9 cellular contexts compared by ENCODE assay signal in the genomic region with DNA sequence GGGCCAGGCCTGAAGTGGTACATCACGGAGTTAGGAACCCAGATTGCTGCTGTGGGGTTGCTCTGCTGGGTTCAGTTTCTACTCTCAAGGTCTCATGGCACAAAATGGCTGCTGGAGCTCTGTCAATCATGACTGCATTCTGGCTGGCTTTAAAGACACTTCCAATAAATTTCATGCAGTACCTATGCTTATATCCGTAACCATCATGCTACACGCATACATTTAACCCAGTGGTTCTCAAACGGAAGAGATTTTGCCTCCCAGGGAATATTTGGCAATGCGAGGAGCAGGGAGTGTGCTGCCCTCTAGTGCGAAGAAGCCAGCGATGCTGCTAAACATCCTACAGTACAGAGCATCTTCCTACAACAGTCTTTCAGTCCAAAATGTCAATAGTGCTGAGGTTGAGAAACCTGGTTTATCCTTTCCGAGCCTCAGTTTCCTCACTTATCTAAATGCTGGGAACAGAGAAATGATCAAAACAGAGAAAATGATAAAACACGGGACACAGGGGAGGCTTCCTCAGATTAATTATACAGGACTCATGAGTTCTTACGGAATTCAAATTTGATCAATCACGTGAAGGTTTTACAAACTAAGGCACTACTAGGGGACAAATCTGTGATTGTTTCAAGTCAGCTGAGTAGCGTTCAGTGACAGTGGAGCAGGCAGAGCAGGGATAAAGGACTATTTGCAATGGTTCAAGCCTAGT. TPM values are rescaled to one million over a fixed set of nuclear protein-coding genes. Genes with fewer than 3 reads are reported as not detected.
A peak's percentile ranks its signal among the peaks of the same experiment; 100 is the strongest.
DNase-seq lines count a peak whose midpoint lies in the region; ATAC-seq and TF ChIP-seq lines count a peak whose summit lies in the region.
"Had no signal": no experiment of that assay in that cellular context is flagged by ENCODE, and none has a peak within 500 bp of the region (broad histone marks: within the 10 kb centered on the region; RNA-seq: fewer than 3 reads in every experiment).

No MANE protein-coding gene starts in this region.

- no peak for TF ChIP-seq POLR2A in right lobe of liver (IDR thresholded peaks at IDR 0.05)

- H3K27ac ChIP-seq in right lobe of liver, result no peak overlapping the region
- no peak overlapping the region for H3K27ac ChIP-seq in CD8-positive, alpha-beta memory T cell (ENCODE audit: low read depth, low read length)
- H3K27ac ChIP-seq: SJSA1 had no signal

- no peaks in the 10 kb centered on the region for H4K20me1 ChIP-seq in Loucy (ENCODE audit: insufficient read depth, low read length, poor library complexity, severe bottlenecking)

- no peak overlapping the region for H3K9ac ChIP-seq in Loucy (ENCODE audit: low read depth, low read length, poor library complexity, severe bottlenecking)

- no peak overlapping the region for H3K4me3 ChIP-seq in Loucy (ENCODE audit: low read length, poor library complexity, severe bottlenecking)
- H3K4me3 ChIP-seq in right lobe of liver, result no peak overlapping the region
- no peak overlapping the region for H3K4me3 ChIP-seq in CD8-positive, alpha-beta memory T cell (ENCODE audit: low read length)
- H3K4me3 ChIP-seq: SJSA1 had no signal

- H2AFZ ChIP-seq in Loucy (ENCODE audit: low read length), result no peak overlapping the region

- no peak overlapping the region for H3K4me3 Mint-ChIP-seq in CD8-positive, alpha-beta memory T cell

- H3K4me1 ChIP-seq in Loucy (ENCODE audit: insufficient read depth, low read length, poor library complexity, severe bottlenecking), result peaks cover 17% of the 10 kb centered on the region
- peaks cover 0 to 23% (median 11%) of the 10 kb centered on the region in 4 donors for H3K4me1 ChIP-seq in right lobe of liver
- no peaks in the 10 kb centered on the region for H3K4me1 ChIP-seq in CD8-positive, alpha-beta memory T cell (ENCODE audit: insufficient read depth, low read length)
- H3K4me1 ChIP-seq: SJSA1 had no signal

- H3K4me1 Mint-ChIP-seq in CD8-positive, alpha-beta memory T cell, result no peaks in the 10 kb centered on the region

- H3K36me3 Mint-ChIP-seq in CD8-positive, alpha-beta memory T cell, result peaks cover 0 to 5% (median 0%) of the 10 kb centered on the region in 3 donors

- H3K27me3 ChIP-seq in Loucy (ENCODE audit: insufficient read depth, low read length, poor library complexity, severe bottlenecking) (no peaks in the 10 kb centered on the region), right lobe of liver (no peaks in the 10 kb centered on the region)
- no peaks in the 10 kb centered on the region for H3K27me3 ChIP-seq in CD8-positive, alpha-beta memory T cell (ENCODE audit: insufficient read depth, low read length, poor library complexity, severe bottlenecking)
- H3K27me3 ChIP-seq: SJSA1 had no signal

- no peak overlapping the region for H3K27ac Mint-ChIP-seq in CD8-positive, alpha-beta memory T cell

- CTCF ChIA-PET in CD8-positive, alpha-beta memory T cell (lab: Charles Lee), result no interaction called here

- no peak overlapping the region for H3K4me2 ChIP-seq in Loucy (ENCODE audit: low read depth, low read length, poor library complexity, severe bottlenecking)

- H3K36me3 ChIP-seq in Loucy (ENCODE audit: insufficient read depth, low read length) (no peaks in the 10 kb centered on the region), right lobe of liver (no peaks in the 10 kb centered on the region)
- H3K36me3 ChIP-seq in CD8-positive, alpha-beta memory T cell (ENCODE audit: insufficient read depth, low read length), result no peaks in the 10 kb centered on the region
- H3K36me3 ChIP-seq: SJSA1 had no signal

- POLR2A ChIA-PET in CD8-positive, alpha-beta memory T cell (lab: Charles Lee), result no interaction called here

- peak; percentile 74 for TF ChIP-seq CTCF in Loucy (conservative IDR thresholded peaks at IDR 0.05; ENCODE audit: low read length)
- TF ChIP-seq CTCF in right lobe of liver (IDR thresholded peaks at IDR 0.05), result peak; percentile 49 to 67 (median 62)

- peaks cover 0 to 4% (median 1%) of the 10 kb centered on the region in 5 donors for H3K9me3 Mint-ChIP-seq in CD8-positive, alpha-beta memory T cell

- H3K9me2 ChIP-seq in Loucy (replicated peaks; ENCODE audit: low read depth, low read length), result no peaks in the 10 kb centered on the region

- DNase-seq in ELF-1 (ENCODE audit: low read depth, low spot score), result peak; percentile 53
- DNase-seq in amniotic epithelial cell (ENCODE audit: low read depth), result peak; percentile 25
- DNase-seq in right lobe of liver, result no peak
- DNase-seq in CD8-positive, alpha-beta memory T cell, result no peak
- DNase-seq in NCI-H2107 treated with DMSO at 0.1 percent for 48 hours (lab: John Stamatoyannopoulos, UW; ENCODE audit: unreplicated experiment), result no peak
- no peak for DNase-seq in sciatic nerve (ENCODE audit: low spot score)

- intact Hi-C loops in right lobe of liver (cut with DNase I) (no loop called here), sciatic nerve (cut with DNase I) (no loop called here)

- ATAC-seq in right lobe of liver (peak; percentile 45 to 64 (median 58)), HG03175 (IDR thresholded peaks at IDR 0.05; ENCODE audit: unreplicated experiment) (no peak), sciatic nerve (no peak)

- H3K27me3 Mint-ChIP-seq in CD8-positive, alpha-beta memory T cell, result peaks cover 23 to 67% of the 10 kb centered on the region in 2 donors

- H3K79me2 ChIP-seq in Loucy (ENCODE audit: insufficient read depth, low read length), result no peaks in the 10 kb centered on the region

- H3K9me3 ChIP-seq in Loucy (ENCODE audit: insufficient read depth, low read depth, low read length) (no peaks in the 10 kb centered on the region), right lobe of liver (no peaks in the 10 kb centered on the region)
- no peaks in the 10 kb centered on the region for H3K9me3 ChIP-seq in CD8-positive, alpha-beta memory T cell (ENCODE audit: low read length)
- H3K9me3 ChIP-seq: SJSA1 had no signal

- WGBS in right lobe of liver (ENCODE audit: insufficient coverage, low coverage, low lambda C conversion rate, missing lambda C conversion rate), result 41% methylated on average over 10 of the region's 12 CpGs

- no peaks in the 10 kb centered on the region for H3F3A ChIP-seq in Loucy (ENCODE audit: low read depth)

RNA-seq across cellular contexts. Expression of gene SLC2A10, which starts 9.6 kb away (rescaled TPM):
- total RNA-seq in right lobe of liver (10 to 100 TPM; 35.4 to 47.3 (median 42.7) TPM), sciatic nerve (14.7 TPM)
- not detected for total RNA-seq in CD8-positive, alpha-beta memory T cell
- 0.05 TPM for polyA plus RNA-seq in CD8-positive, alpha-beta memory T cell

RNA-seq across cellular contexts. Expression of gene TP53RK, which starts 10.6 kb away (rescaled TPM):
- total RNA-seq in right lobe of liver, result 1 to 10 TPM; 3.1 to 10.0 (median 5.2) TPM
- 10 to 100 TPM; 16.6 to 17.4 TPM for total RNA-seq in CD8-positive, alpha-beta memory T cell
- polyA plus RNA-seq in CD8-positive, alpha-beta memory T cell, result 14.1 TPM
- 10.4 TPM for total RNA-seq in sciatic nerve

RNA-seq across cellular contexts. Expression of gene SLC13A3, which starts 48.5 kb away (rescaled TPM):
- 10 to 100 TPM in 3 of 6 experiments, 1 to 10 TPM in 3; 3.7 to 14.6 (median 9.3) TPM for total RNA-seq in right lobe of liver
- under 1 TPM in 1 of 2 experiments, not detected in 1; 0.11 TPM for total RNA-seq in CD8-positive, alpha-beta memory T cell
- not detected for polyA plus RNA-seq in CD8-positive, alpha-beta memory T cell
- 21.0 TPM for total RNA-seq in sciatic nerve
- total RNA-seq: SJSA1 had no signal

Comparison
In these comparisons a context has a peak if more than half of its experiments do, and no peak if none do; other contexts are left out.
1. DNase-seq: peak in ELF-1 (single experiment) and amniotic epithelial cell (single experiment); none in right lobe of liver (0 of 3), CD8-positive, alpha-beta memory T cell (0 of 5), NCI-H2107 treated with DMSO at 0.1 percent for 48 hours (single experiment) and sciatic nerve (single experiment).
2. ATAC-seq: peak in right lobe of liver (4 of 4); none in HG03175 (single experiment) and sciatic nerve (single experiment).
3. RNA of gene SLC2A10, which starts 9.6 kb away (total RNA-seq): 35.4 to 47.3 TPM in right lobe of liver and 14.7 TPM in sciatic nerve (single experiment); not detected in CD8-positive, alpha-beta memory T cell; every median in the first group is over 10 times any median in the second.
4. RNA of gene SLC13A3, which starts 48.5 kb away (total RNA-seq): 21.0 TPM in sciatic nerve (single experiment) and 3.7 to 14.6 TPM in right lobe of liver; 0.11 TPM in CD8-positive, alpha-beta memory T cell; every median in the first group is over 4 times any median in the second.